9 cellular contexts compared by ENCODE assay signal in the genomic region with DNA sequence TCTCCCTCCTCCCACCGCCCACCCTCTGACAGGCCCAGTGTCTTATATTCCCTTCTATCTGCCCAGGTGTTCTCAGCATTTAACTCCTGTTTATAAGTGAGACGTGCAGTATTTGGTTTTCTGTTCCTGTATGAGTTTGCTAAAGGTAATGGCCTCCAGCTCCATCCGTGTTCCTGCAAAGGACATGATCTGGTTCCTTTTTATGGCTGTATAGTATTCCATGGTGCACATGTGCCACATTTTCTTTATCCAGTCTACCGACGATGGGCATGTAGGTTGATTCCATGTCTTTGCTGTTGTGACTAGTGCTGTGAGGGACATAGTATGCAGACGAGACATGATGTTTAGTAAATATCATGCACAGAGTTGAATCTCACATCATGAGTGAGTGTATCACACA. TPM values are rescaled to one million over a fixed set of nuclear protein-coding genes. Genes with fewer than 3 reads are reported as not detected.
"Had no signal": no experiment of that assay in that cellular context is flagged by ENCODE, and none has a peak within 500 bp of the region (broad histone marks: within the 10 kb centered on the region; RNA-seq: fewer than 3 reads in every experiment).

No MANE protein-coding gene starts in this region.

- H3K4me3 ChIP-seq: GM12878 had no signal

- FAIRE-seq: G401.6, GM12878, GM12891, GM12892, GM18507, GM19239 had no signal

- ATAC-seq: GM12878 had no signal

- DNase-seq: GDM1, GF-D8 had no signal

RNA-seq across cellular contexts. Expression of gene SLC6A18, which starts 30.8 kb away (rescaled TPM):
- total RNA-seq: G401, GM12878 had no signal
- polyA plus RNA-seq: GM12878 had no signal
